In genomic region chr14:95901014-95901413, GRCh38 we compare ENCODE assay signal across 27 cellular contexts. TPM values are rescaled to one million over a fixed set of nuclear protein-coding genes. Genes with fewer than 3 reads are reported as not detected.
DNase-seq lines count a peak whose midpoint lies in the region; ATAC-seq, FAIRE-seq and TF ChIP-seq lines count a peak whose summit lies in the region.
"Had no signal": no experiment of that assay in that cellular context is flagged by ENCODE, and none has a peak within 500 bp of the region (broad histone marks: within the 10 kb centered on the region; RNA-seq: fewer than 3 reads in every experiment).

No MANE protein-coding gene starts in this region.

- no peaks in the 10 kb centered on the region for H3K36me3 Mint-ChIP-seq in activated T-cell treated with anti-CD3 and anti-CD28 coated beads, Interleukin-2, amount 50 U/mL, for 72 hours (ENCODE audit: insufficient read depth in 2 of 2)
- H3K36me3 Mint-ChIP-seq: CD14-positive monocyte had no signal

- no peaks in the 10 kb centered on the region for H3K36me3 ChIP-seq in WERI-Rb-1
- H3K36me3 ChIP-seq: esophagus muscularis mucosa, left lung, vagina had no signal

- H3K27ac ChIP-seq in WERI-Rb-1: no peak overlapping the region
- H3K27ac ChIP-seq: esophagus muscularis mucosa, left lung, vagina had no signal

- no peak overlapping the region for H3K4me3 Mint-ChIP-seq in activated T-cell treated with anti-CD3 and anti-CD28 coated beads, Interleukin-2, amount 50 U/mL, for 72 hours
- H3K4me3 Mint-ChIP-seq: activated naive CD4-positive, alpha-beta T cell treated with anti-CD3 and anti-CD28 coated beads for 36 hours; CD14-positive monocyte; T-helper 1 cell treated with Interleukin-12 subunit alpha and Interleukin-12 subunit beta and Interleukin-4 antibody, amounts not matched to agents 30 μg/mL and 1 μg/mL, for 36 hours had no signal

- H3K4me3 ChIP-seq in WERI-Rb-1 (ENCODE audit: low read depth, low read length): no peak overlapping the region
- H3K4me3 ChIP-seq: esophagus muscularis mucosa, left lung, mucosa of descending colon, vagina had no signal

- no peaks in the 10 kb centered on the region for H3K4me1 Mint-ChIP-seq in activated T-cell treated with anti-CD3 and anti-CD28 coated beads, Interleukin-2, amount 50 U/mL, for 72 hours (ENCODE audit: low read depth)
- H3K4me1 Mint-ChIP-seq: CD14-positive monocyte had no signal

- peaks cover 50% of the 10 kb centered on the region for H3K27me3 Mint-ChIP-seq in activated T-cell treated with anti-CD3 and anti-CD28 coated beads, Interleukin-2, amount 50 U/mL, for 72 hours (ENCODE audit: low read depth)

- no peaks in the 10 kb centered on the region for H3K9me3 ChIP-seq in WERI-Rb-1 (ENCODE audit: severe bottlenecking)
- H3K9me3 ChIP-seq: esophagus muscularis mucosa, left lung, mucosa of descending colon, vagina had no signal

- no peaks in the 10 kb centered on the region for H3K9me3 Mint-ChIP-seq in activated T-cell treated with anti-CD3 and anti-CD28 coated beads, Interleukin-2, amount 50 U/mL, for 72 hours
- H3K9me3 Mint-ChIP-seq: activated naive CD4-positive, alpha-beta T cell treated with anti-CD3 and anti-CD28 coated beads for 36 hours; CD14-positive monocyte; T-helper 1 cell treated with Interleukin-12 subunit alpha and Interleukin-12 subunit beta and Interleukin-4 antibody, amounts not matched to agents 30 μg/mL and 1 μg/mL, for 36 hours had no signal

- no peak for TF ChIP-seq CTCF in WERI-Rb-1 (IDR thresholded peaks at IDR 0.05; ENCODE audit: low read depth, low read length)

- peak; percentile 16 for FAIRE-seq in HTR-8/SVneo (lab: Jason Lieb, UNC)
- FAIRE-seq: A204.1, HepG2, small intestine had no signal

- no peaks in the 10 kb centered on the region for H3K27me3 ChIP-seq in WERI-Rb-1 (ENCODE audit: insufficient read depth, low read depth, severe bottlenecking)
- H3K27me3 ChIP-seq: vagina had no signal

- ATAC-seq in activated T-cell treated with anti-CD3 and anti-CD28 coated beads, Interleukin-2, amount 50 U/mL, for 72 hours (replicated peaks in 1 of 2): no peak
- ATAC-seq: HepG2, left lung, mucosa of descending colon had no signal

- H3K27ac Mint-ChIP-seq in activated T-cell treated with anti-CD3 and anti-CD28 coated beads, Interleukin-2, amount 50 U/mL, for 72 hours: no peak overlapping the region
- H3K27ac Mint-ChIP-seq: activated naive CD4-positive, alpha-beta T cell treated with anti-CD3 and anti-CD28 coated beads for 36 hours; CD14-positive monocyte; T-helper 1 cell treated with Interleukin-12 subunit alpha and Interleukin-12 subunit beta and Interleukin-4 antibody, amounts not matched to agents 30 μg/mL and 1 μg/mL, for 36 hours had no signal

- DNase-seq in NCI-H524 (lab: John Stamatoyannopoulos, UW) (peak; percentile 13 to 56), NCI-H524 treated with DMSO at 0.1 percent for 48 hours (lab: John Stamatoyannopoulos, UW) (no peak), HTR-8/SVneo (ENCODE audit: insufficient read length, low spot score) (peak; percentile 22), WERI-Rb-1 (peak; percentile 26), stromal cell of bone marrow (ENCODE audit: low read depth) (peak; percentile 41), NCI-H146 (lab: John Stamatoyannopoulos, UW) (no peak)
- no peak for DNase-seq in stimulated activated CD4-positive, alpha-beta T cell treated with anti-CD3 and anti-CD28 coated beads, Interleukin-2, amount 100 ng/mL, for 24 hours
- DNase-seq in activated T-cell treated with anti-CD3 and anti-CD28 coated beads, Interleukin-2, amount 50 U/mL, for 72 hours: no peak
- DNase-seq: activated CD4-positive, alpha-beta T cell treated with anti-CD3 and anti-CD28 coated beads, Interleukin-2, amount 50 U/mL, for 4 hours; activated naive CD4-positive, alpha-beta T cell treated with anti-CD3 and anti-CD28 coated beads for 36 hours; activated T-cell treated with anti-CD3 and anti-CD28 coated beads for 4 hours; cerebellar nuclear complex; effector CD8-positive, alpha-beta T cell; left lung; mucosa of descending colon; NCI-H187; NCI-H345; Right ventricle myocardium superior; small intestine; stimulated activated CD4-positive, alpha-beta T cell treated with anti-CD3 and anti-CD28 coated beads, Interleukin-4, amount 100 ng/mL, for 24 hours had no signal

RNA-seq across cellular contexts. Expression of gene TUNAR, which starts 24.4 kb away (rescaled TPM):
- not detected for total RNA-seq in activated T-cell treated with anti-CD3 and anti-CD28 coated beads, Interleukin-2, amount 50 U/mL, for 72 hours
- total RNA-seq: activated naive CD4-positive, alpha-beta T cell treated with anti-CD3 and anti-CD28 coated beads for 36 hours; H4; HepG2; left lung; mucosa of descending colon; Right ventricle myocardium superior; vagina had no signal

Comparison
In these comparisons a context has a peak if more than half of its experiments do, and no peak if none do; other contexts are left out.
1. DNase-seq: peak in NCI-H524 (2 of 2), HTR-8/SVneo (single experiment), WERI-Rb-1 (single experiment) and stromal cell of bone marrow (single experiment); none in NCI-H524 treated with DMSO at 0.1 percent for 48 hours (single experiment), stimulated activated CD4-positive, alpha-beta T cell treated with anti-CD3 and anti-CD28 coated beads, Interleukin-2, amount 100 ng/mL, for 24 hours (0 of 2), activated T-cell treated with anti-CD3 and anti-CD28 coated beads, Interleukin-2, amount 50 U/mL, for 72 hours (0 of 2) and NCI-H146 (single experiment).